1 cellular context compared by ENCODE assay signal in genomic region chr11:36507824-36508489, GRCh38.
TF ChIP-seq lines count a peak whose summit lies in the region.

No MANE protein-coding gene starts in this region.

TF ChIP-seq in K562, 482 proteins besides CTCF, POLR2A, EP300 and RAD21 (continued from another document):
- peak; percentile 70 for TF ChIP-seq HMBOX1 (IDR thresholded peaks at IDR 0.05)
